7 cellular contexts compared by ENCODE assay signal in genomic region chr15:89575656-89576416, GRCh38. TPM values are rescaled to one million over a fixed set of nuclear protein-coding genes. Genes with fewer than 3 reads are reported as not detected.
A peak's percentile ranks its signal among the peaks of the same experiment; 100 is the strongest.
DNase-seq lines count a peak whose midpoint lies in the region; ATAC-seq, FAIRE-seq and TF ChIP-seq lines count a peak whose summit lies in the region.

No MANE protein-coding gene starts in this region.

- H3K4me2 ChIP-seq in GM23248 (ENCODE audit: unreplicated experiment) (peak overlapping the region; percentile 78), Loucy (ENCODE audit: low read depth, low read length, poor library complexity, severe bottlenecking) (peak overlapping the region; percentile 94), astrocyte (ENCODE audit: low read length) (peak overlapping the region; percentile 97)

- TF ChIP-seq CTCF in Loucy (conservative IDR thresholded peaks at IDR 0.05; ENCODE audit: low read length): no peak
- no peak for TF ChIP-seq CTCF in astrocyte (IDR thresholded peaks at IDR 0.05; ENCODE audit: insufficient read depth, low read depth, low read length)

- no peaks in the 10 kb centered on the region for H3K27me3 ChIP-seq in GM23248 (replicated peaks; ENCODE audit: insufficient read depth)
- no peaks in the 10 kb centered on the region for H3K27me3 ChIP-seq in Loucy (ENCODE audit: insufficient read depth, low read length, poor library complexity, severe bottlenecking)
- H3K27me3 ChIP-seq in astrocyte (ENCODE audit: insufficient read depth, low read length): no peaks in the 10 kb centered on the region

- H3K4me1 ChIP-seq in GM23248 (ENCODE audit: insufficient read depth): no peaks in the 10 kb centered on the region
- H3K4me1 ChIP-seq in Loucy (ENCODE audit: insufficient read depth, low read length, poor library complexity, severe bottlenecking): peaks cover 34% of the 10 kb centered on the region
- H3K4me1 ChIP-seq in astrocyte (ENCODE audit: insufficient read depth, low read length): peaks cover 6% of the 10 kb centered on the region

- H3K79me2 ChIP-seq in GM23248 (ENCODE audit: insufficient read depth) (peaks cover 51% of the 10 kb centered on the region), Loucy (ENCODE audit: insufficient read depth, low read length) (peaks cover 55% of the 10 kb centered on the region), astrocyte (ENCODE audit: insufficient read depth, low read length) (peaks cover 54% of the 10 kb centered on the region)

- peak overlapping the region; percentile 85 for H3K4me3 Mint-ChIP-seq in astrocyte (ENCODE audit: unreplicated experiment)

- H3K36me3 Mint-ChIP-seq in astrocyte (ENCODE audit: low read depth, unreplicated experiment): no peaks in the 10 kb centered on the region

- H3K4me1 Mint-ChIP-seq in astrocyte (ENCODE audit: low read depth, unreplicated experiment): peaks cover 3% of the 10 kb centered on the region

- FAIRE-seq in GM12892 (lab: Jason Lieb, UNC) (peak; percentile 17), astrocyte (lab: Jason Lieb, UNC) (no peak)

- no peak for TF ChIP-seq POLR2A in GM12892 (IDR thresholded peaks at IDR 0.05; ENCODE audit: low read depth, low read length)

- ATAC-seq in left colon: peak; percentile 16
- peak; percentile 9 for ATAC-seq in stimulated activated naive CD8-positive, alpha-beta T cell treated with anti-CD3 and anti-CD28 coated beads, Interleukin-15, Interleukin-2, amounts not matched to agents 100 U/mL and 50 U/mL, for 24 hours

- H3K27ac ChIP-seq in GM23248: no peak overlapping the region
- peak overlapping the region; percentile 43 for H3K27ac ChIP-seq in astrocyte (ENCODE audit: low read depth, low read length)

- peak overlapping the region; percentile 87 for H2AFZ ChIP-seq in GM23248
- H2AFZ ChIP-seq in Loucy (ENCODE audit: low read length): peak overlapping the region; percentile 61
- peak overlapping the region; percentile 90 for H2AFZ ChIP-seq in astrocyte (ENCODE audit: low read depth, low read length)

- no peaks in the 10 kb centered on the region for H3K27me3 Mint-ChIP-seq in astrocyte (ENCODE audit: low read depth, unreplicated experiment)

- H3F3A ChIP-seq in GM23248 (ENCODE audit: insufficient read depth) (no peaks in the 10 kb centered on the region), Loucy (ENCODE audit: low read depth) (no peaks in the 10 kb centered on the region)

- H3K9me3 ChIP-seq in GM23248 (ENCODE audit: low read depth) (no peaks in the 10 kb centered on the region), Loucy (ENCODE audit: insufficient read depth, low read depth, low read length) (no peaks in the 10 kb centered on the region), astrocyte (ENCODE audit: insufficient read depth, low read depth, low read length) (no peaks in the 10 kb centered on the region)

- H3K9ac ChIP-seq in GM23248 (peak overlapping the region; percentile 69), Loucy (ENCODE audit: low read depth, low read length, poor library complexity, severe bottlenecking) (peak overlapping the region; percentile 89), astrocyte (ENCODE audit: low read length) (peak overlapping the region; percentile 80)

- H3K4me3 ChIP-seq in GM23248 (peak overlapping the region; percentile 76), Loucy (ENCODE audit: low read length, poor library complexity, severe bottlenecking) (peak overlapping the region; percentile 85), astrocyte (ENCODE audit: insufficient read depth, low read depth, low read length) (peak overlapping the region; percentile 92)

- H3K9me2 ChIP-seq in GM23248 (ENCODE audit: insufficient read depth): no peaks in the 10 kb centered on the region
- H3K9me2 ChIP-seq in Loucy (replicated peaks; ENCODE audit: low read depth, low read length): no peaks in the 10 kb centered on the region

- H3K36me3 ChIP-seq in GM23248 (ENCODE audit: low read depth) (no peaks in the 10 kb centered on the region), Loucy (ENCODE audit: insufficient read depth, low read length) (peaks cover 3% of the 10 kb centered on the region; the same call in 1 of the 2 replicates), astrocyte (ENCODE audit: insufficient read depth, low read length) (no peaks in the 10 kb centered on the region)

- 1% methylated on average over 51 to 56 of the region's 60 CpGs for WGBS in GM23248 (ENCODE audit: low coverage in 1 of 2, low lambda C conversion rate in 2 of 2, missing lambda C conversion rate in 2 of 2), 2 experiments

- no peak for DNase-seq in GM12892 (ENCODE audit: insufficient read length)
- DNase-seq in GM23248: peak; percentile 54
- DNase-seq in astrocyte (ENCODE audit: low read depth): no peak
- DNase-seq in left colon: no peak
- DNase-seq in stimulated activated naive CD8-positive, alpha-beta T cell treated with anti-CD3 and anti-CD28 coated beads, Interleukin-15, Interleukin-2, amounts not matched to agents 100 U/mL and 50 U/mL, for 24 hours: peak; percentile 47
- DNase-seq in 8988T: no peak

- in situ Hi-C loops in GM23248 (cut with MboI): no loop called here

- no peaks in the 10 kb centered on the region for H4K20me1 ChIP-seq in GM23248 (ENCODE audit: insufficient read depth)
- H4K20me1 ChIP-seq in Loucy (ENCODE audit: insufficient read depth, low read length, poor library complexity, severe bottlenecking): peaks cover 30% of the 10 kb centered on the region
- no peaks in the 10 kb centered on the region for H4K20me1 ChIP-seq in astrocyte (ENCODE audit: insufficient read depth, low read length)

- no peak overlapping the region for H3K27ac Mint-ChIP-seq in astrocyte (ENCODE audit: unreplicated experiment)

- intact Hi-C loops in left colon (cut with DNase I, micrococcal nuclease): no loop called here

- no peaks in the 10 kb centered on the region for H3K9me3 Mint-ChIP-seq in astrocyte (ENCODE audit: unreplicated experiment)

RNA-seq across cellular contexts. Expression of gene TICRR, which starts 0.6 kb away (rescaled TPM):
- 6.6 TPM for polyA plus RNA-seq in GM12892 (2012; ENCODE audit: missing spikeins)
- total RNA-seq in GM23248 (2014; rRNA removed; shearing (Covaris generic)): 2.3 and 2.4 TPM in 2 replicates
- 1.2 and 1.3 TPM in 2 replicates for polyA plus RNA-seq in GM23248 (2016; fragmentation: Nextera tagmentation; extraction: Ambion mirVana)
- total RNA-seq in astrocyte (2.8 and 2.9 TPM in 2 replicates), left colon (1 to 10 TPM; 1.3 to 4.4 TPM)

Comparison
In these comparisons a context has a peak if more than half of its experiments do, and no peak if none do; other contexts are left out.
1. DNase-seq: peak in GM23248 (single experiment) and stimulated activated naive CD8-positive, alpha-beta T cell treated with anti-CD3 and anti-CD28 coated beads, Interleukin-15, Interleukin-2, amounts not matched to agents 100 U/mL and 50 U/mL, for 24 hours (single experiment); none in GM12892 (single experiment), astrocyte (single experiment), left colon (0 of 2) and 8988T (single experiment).
2. Peak in every context shown above with its lines, with median percentiles within 50 percentile points of each other: H2AFZ ChIP-seq, H3K4me2 ChIP-seq, H3K4me3 ChIP-seq and H3K9ac ChIP-seq.